In the genomic region with DNA sequence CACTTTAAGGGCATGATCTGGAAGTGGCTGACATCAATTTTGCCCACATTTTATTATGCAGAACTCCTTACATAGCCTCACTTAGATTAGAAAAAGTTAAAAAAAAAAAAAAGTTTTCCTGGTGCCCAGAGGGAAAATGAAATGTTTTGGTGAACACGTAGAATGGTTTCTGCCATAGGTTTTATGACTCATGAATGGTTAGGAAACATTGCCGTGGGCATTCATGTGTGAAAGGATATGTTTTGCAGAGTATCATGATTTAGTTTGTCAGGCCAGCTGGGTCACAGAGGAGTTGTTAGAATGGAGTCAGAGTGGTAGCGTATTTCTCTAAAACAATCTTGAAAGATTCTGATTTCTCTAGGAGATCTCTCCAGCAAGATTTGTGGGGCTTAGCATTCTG, we compare ENCODE assay signal across 21 cellular contexts.
A peak's percentile ranks its signal among the peaks of the same experiment; 100 is the strongest.
DNase-seq lines count a peak whose midpoint lies in the region; ATAC-seq and TF ChIP-seq lines count a peak whose summit lies in the region.
"Had no signal": no experiment of that assay in that cellular context is flagged by ENCODE, and none has a peak within 500 bp of the region (broad histone marks: within the 10 kb centered on the region; RNA-seq: fewer than 3 reads in every experiment).

No MANE protein-coding gene starts in this region.

- no peak overlapping the region for H3K4me2 ChIP-seq in PC-3 (ENCODE audit: low read length)

- no peak for ATAC-seq in PC-3
- ATAC-seq: gastroesophageal sphincter; naive thymus-derived CD8-positive, alpha-beta T cell; pancreas had no signal

- H3K9me2 ChIP-seq in PC-3 (replicated peaks; ENCODE audit: low read length) = no peaks in the 10 kb centered on the region

- H3K4me1 ChIP-seq in PC-3 (ENCODE audit: insufficient read depth, low read length) = no peaks in the 10 kb centered on the region
- no peaks in the 10 kb centered on the region for H3K4me1 ChIP-seq in adipocyte (ENCODE audit: control insufficient read depth, insufficient read depth, low read length)
- H3K4me1 ChIP-seq: gastroesophageal sphincter, pancreas had no signal

- H3F3A ChIP-seq in PC-3 (ENCODE audit: low read length, unreplicated experiment) = no peaks in the 10 kb centered on the region

- H3K36me3 ChIP-seq in PC-3 (ENCODE audit: low read depth, low read length) (no peaks in the 10 kb centered on the region), adipocyte (ENCODE audit: control insufficient read depth, insufficient read depth, low read length, severe bottlenecking) (no peaks in the 10 kb centered on the region)
- H3K36me3 ChIP-seq: gastroesophageal sphincter, pancreas had no signal

- no peak overlapping the region for H2AFZ ChIP-seq in PC-3 (ENCODE audit: low read length)

- H3K27me3 ChIP-seq in PC-3 (ENCODE audit: low read length) (no peaks in the 10 kb centered on the region), adipocyte (replicated peaks; ENCODE audit: control insufficient read depth, insufficient read depth, low read length) (no peaks in the 10 kb centered on the region)
- H3K27me3 ChIP-seq: gastroesophageal sphincter, pancreas had no signal

- POLR2A ChIA-PET in PC-3 (lab: Charles Lee; ENCODE audit: unreplicated experiment) = no interaction called here

- DNase-seq in Caki2 (ENCODE audit: low read depth) (peak; percentile 66), PC-3 (peak; percentile 42), adipocyte (ENCODE audit: low read depth) (peak; percentile 77), glomerular visceral epithelial cell (ENCODE audit: extremely low spot score) (peak; percentile 79), NCI-H1048 (lab: John Stamatoyannopoulos, UW) (no peak), amygdala (lab: John Stamatoyannopoulos, UW) (no peak), SW480 (ENCODE audit: low spot score) (no peak), mesenteric fat pad (ENCODE audit: low spot score) (no peak)
- DNase-seq: activated CD4-positive, alpha-beta T cell treated with anti-CD3 and anti-CD28 coated beads for 1 hour; CD8-positive, alpha-beta memory T cell; DMS79 treated with DMSO at 0.1 percent for 48 hours; H9; Karpas-422; naive thymus-derived CD8-positive, alpha-beta T cell; NCI-H1092; NCI-H2029 treated with DMSO at 0.1 percent for 48 hours; NCI-H446 treated with DMSO at 0.1 percent for 48 hours; NK-92 treated with Interleukin-12 subunit alpha and Interleukin-12 subunit beta, amount 100 ng/mL, for 24 hours; pancreas; RPMI8226 had no signal

- in situ Hi-C loops in Caki2 (cut with HindIII; ENCODE audit: low pct_unique_long_range_greater_than_20kb, low sequenced_read_pairs) = no loop called here

- no peak overlapping the region for H3K9ac ChIP-seq in PC-3 (ENCODE audit: low read length)
- no peak overlapping the region for H3K9ac ChIP-seq in adipocyte (ENCODE audit: low read length)

- TF ChIP-seq CTCF in PC-3 (conservative IDR thresholded peaks at IDR 0.05; ENCODE audit: low read depth, low read length) = no peak

- no peaks in the 10 kb centered on the region for H3K79me2 ChIP-seq in PC-3 (ENCODE audit: low read length)

- no peak overlapping the region for H3K27ac ChIP-seq in PC-3 (ENCODE audit: low read length)
- H3K27ac ChIP-seq: gastroesophageal sphincter, pancreas had no signal

- H4K20me1 ChIP-seq in PC-3 (ENCODE audit: low read length) = no peaks in the 10 kb centered on the region

- CTCF ChIA-PET in PC-3 (lab: Charles Lee) = no interaction called here

- intact Hi-C loops in PC-3 (cut with micrococcal nuclease) = no loop called here

- BruUV-seq in PC-3 (replicated peaks; lab: Mats Ljungman, UMichigan) = no TSS peak

- H3K4me3 ChIP-seq in PC-3 (ENCODE audit: low read length) = no peak overlapping the region
- no peak overlapping the region for H3K4me3 ChIP-seq in adipocyte (ENCODE audit: low read length)
- H3K4me3 ChIP-seq: gastroesophageal sphincter, pancreas had no signal

- H3K9me3 ChIP-seq in PC-3 (ENCODE audit: low read length) (no peaks in the 10 kb centered on the region), adipocyte (ENCODE audit: control insufficient read depth, low read length) (no peaks in the 10 kb centered on the region)
- H3K9me3 ChIP-seq: gastroesophageal sphincter, pancreas had no signal

Comparison
In these comparisons a context has a peak if more than half of its experiments do, and no peak if none do; other contexts are left out.
1. DNase-seq: peak in Caki2 (single experiment), PC-3 (single experiment), adipocyte (single experiment) and glomerular visceral epithelial cell (single experiment); none in NCI-H1048 (single experiment), amygdala (0 of 56), SW480 (single experiment) and mesenteric fat pad (single experiment).